Comparison of ENCODE assay signal across 8 cellular contexts in the genomic region with DNA sequence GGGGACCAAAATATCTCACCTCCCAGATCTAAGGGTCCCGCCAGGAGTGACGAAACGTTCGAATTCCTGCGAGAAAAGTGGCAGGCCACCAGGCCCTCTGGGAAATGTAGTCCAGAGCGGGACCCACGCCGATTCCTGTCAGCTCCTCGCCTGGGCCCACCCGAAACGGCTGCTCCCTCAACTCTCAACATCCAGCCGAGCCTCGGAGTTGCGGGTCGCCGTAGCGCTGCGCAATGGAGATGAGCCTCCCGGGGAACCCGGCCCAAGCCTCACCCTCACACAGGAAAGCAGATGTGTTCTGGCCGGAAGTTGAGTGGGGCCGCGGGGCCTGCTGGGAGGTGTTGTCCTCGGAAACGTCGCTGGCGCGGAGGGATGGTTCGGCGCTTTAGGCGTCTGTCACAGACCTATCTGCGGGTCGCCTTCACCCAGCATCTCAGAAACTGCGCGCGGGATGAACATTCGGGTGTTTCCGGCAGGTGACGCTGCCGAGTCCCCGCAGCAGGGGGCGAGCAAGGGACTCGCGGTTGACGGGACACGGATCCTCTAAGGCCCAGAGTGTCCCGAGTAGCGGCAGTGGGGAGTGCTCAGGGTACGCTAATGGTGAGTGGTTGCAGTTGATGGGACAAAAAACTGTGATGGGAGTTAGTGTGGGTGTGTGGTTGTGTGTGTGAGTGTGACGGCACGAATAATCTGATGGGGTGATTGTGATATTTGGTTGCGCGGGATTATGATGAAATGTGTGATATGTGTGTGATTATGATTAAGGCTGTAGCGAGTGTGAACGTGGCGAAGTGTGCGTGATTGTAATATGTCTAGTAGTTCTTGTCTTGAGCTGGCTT. TPM values are rescaled to one million over a fixed set of nuclear protein-coding genes. Genes with fewer than 3 reads are reported as not detected.
A peak's percentile ranks its signal among the peaks of the same experiment; 100 is the strongest.
DNase-seq lines count a peak whose midpoint lies in the region; ATAC-seq, FAIRE-seq and TF ChIP-seq lines count a peak whose summit lies in the region.

Gene ZNF568, plus strand, starts transcription at position 341 of the 839 bp plus-strand sequence. CDS start 6,439 bp downstream, outside the sequence.
Gene ZNF829, minus strand, starts transcription at position 300 of the 839 bp plus-strand sequence. CDS start 1,124 bp downstream, outside the sequence.

- peak within 1 kb of the TSS; percentile 84 for H3K4me3 Mint-ChIP-seq in dendritic cell treated with granulocyte-macrophage colony-stimulating factor and Interleukin-4, amounts not matched to agents 40 ng/mL and 50 ng/mL, for 4 days

- peak within 1 kb of the TSS; percentile 94 for H3K27ac Mint-ChIP-seq in dendritic cell treated with granulocyte-macrophage colony-stimulating factor and Interleukin-4, amounts not matched to agents 40 ng/mL and 50 ng/mL, for 4 days

- peak; percentile 57 for ATAC-seq in HG03025 (IDR thresholded peaks at IDR 0.05; ENCODE audit: low FRiP score, unreplicated experiment)
- ATAC-seq in left lung = peak; percentile 99

- peak within 1 kb of the TSS; percentile 93 to 95 for H3K27ac ChIP-seq in left lung

- peaks cover 62% of the 10 kb centered on the region for H3K9me3 Mint-ChIP-seq in dendritic cell treated with granulocyte-macrophage colony-stimulating factor and Interleukin-4, amounts not matched to agents 40 ng/mL and 50 ng/mL, for 4 days

- no peaks in the 10 kb centered on the region for H3K27me3 Mint-ChIP-seq in dendritic cell treated with granulocyte-macrophage colony-stimulating factor and Interleukin-4, amounts not matched to agents 40 ng/mL and 50 ng/mL, for 4 days

- peaks cover 0 to 41% of the 10 kb centered on the region in 2 donors for H3K9me3 ChIP-seq in left lung

- FAIRE-seq in GM18507 (lab: Jason Lieb, UNC) = peak; percentile 59

- H3K4me1 Mint-ChIP-seq in dendritic cell treated with granulocyte-macrophage colony-stimulating factor and Interleukin-4, amounts not matched to agents 40 ng/mL and 50 ng/mL, for 4 days (ENCODE audit: low read depth) = peaks cover 22% of the 10 kb centered on the region

- peaks cover 8 to 15% of the 10 kb centered on the region in 2 donors for H3K4me1 ChIP-seq in left lung

- H3K4me3 ChIP-seq in left lung = peak within 1 kb of the TSS; percentile 72 to 89

- H3K36me3 ChIP-seq in left lung = peaks cover 0 to 48% of the 10 kb centered on the region in 2 donors

- H3K27me3 ChIP-seq in left lung = no peaks in the 10 kb centered on the region

- intact Hi-C loops in dendritic cell treated with granulocyte-macrophage colony-stimulating factor and Interleukin-4, amounts not matched to agents 40 ng/mL and 50 ng/mL, for 4 days (cut with micrococcal nuclease) = loop anchor here (1.0 to 5.0 kb wide), 3 partner anchors 66 to 161 kb away; partner anchors contain the start of genes ZNF345, ZNF420 and ZNF790
- intact Hi-C loops in left lung (cut with DNase I) = no loop called here

- peak; percentile 29 for DNase-seq in GM18507 (ENCODE audit: extremely low spot score, insufficient read length, low read depth)
- DNase-seq in NCI-H2227 (lab: John Stamatoyannopoulos, UW; ENCODE audit: unreplicated experiment) = peak; percentile 88
- DNase-seq in activated CD4-positive, alpha-beta T cell treated with anti-CD3 and anti-CD28 coated beads, Interleukin-2, amount 50 U/mL, for 4 hours = peak; percentile 89 to 90
- DNase-seq in left lung = peak; percentile 92 to 94
- DNase-seq in stimulated activated CD4-positive, alpha-beta T cell treated with anti-CD3 and anti-CD28 coated beads, Interleukin-2, amount 100 ng/mL, for 24 hours = peak; percentile 87 to 94
- no peak for DNase-seq in NOMO-1 treated with dmso at 0.1 percent for 144 hours (lab: John Stamatoyannopoulos, UW; ENCODE audit: unreplicated experiment)

- H3K36me3 Mint-ChIP-seq in dendritic cell treated with granulocyte-macrophage colony-stimulating factor and Interleukin-4, amounts not matched to agents 40 ng/mL and 50 ng/mL, for 4 days (ENCODE audit: low read depth) = peaks cover 58% of the 10 kb centered on the region

- TF ChIP-seq CTCF in left lung (IDR thresholded peaks at IDR 0.05) = peak in 1 of 2 donors; percentile 49

RNA-seq across cellular contexts. Expression of gene ZNF568, which starts in this region (rescaled TPM):
- total RNA-seq in left lung = 1 to 10 TPM; 7.1 to 9.3 TPM

RNA-seq across cellular contexts. Expression of gene ZNF829, which starts in this region (rescaled TPM):
- 1 to 10 TPM; 2.4 to 2.9 TPM for total RNA-seq in left lung
